ENCODE assay signal across 18 cellular contexts in genomic region chr2:213627054-213627710, GRCh38.
DNase-seq lines count a peak whose midpoint lies in the region; ATAC-seq and TF ChIP-seq lines count a peak whose summit lies in the region.
"Had no signal": no experiment of that assay in that cellular context is flagged by ENCODE, and none has a peak within 500 bp of the region (broad histone marks: within the 10 kb centered on the region; RNA-seq: fewer than 3 reads in every experiment).

No MANE protein-coding gene starts in this region.

- H3K27me3 Mint-ChIP-seq in neural progenitor cell (ENCODE audit: insufficient read depth, low read depth): no peaks in the 10 kb centered on the region
- no peaks in the 10 kb centered on the region for H3K27me3 Mint-ChIP-seq in Caco-2 (ENCODE audit: insufficient read depth, unreplicated experiment)
- H3K27me3 Mint-ChIP-seq: activated CD4-positive, alpha-beta memory T cell treated with anti-CD3 and anti-CD28 coated beads for 36 hours had no signal

- peaks cover 6% of the 10 kb centered on the region for H3K9me3 Mint-ChIP-seq in neural progenitor cell
- H3K9me3 Mint-ChIP-seq in Caco-2 (ENCODE audit: unreplicated experiment): peaks cover 35% of the 10 kb centered on the region
- H3K9me3 Mint-ChIP-seq: T-helper 1 cell treated with Interleukin-12 subunit alpha and Interleukin-12 subunit beta and Interleukin-4 antibody, amounts not matched to agents 30 μg/mL and 1 μg/mL, for 36 hours had no signal

- no peaks in the 10 kb centered on the region for H3F3A ChIP-seq in neural progenitor cell (ENCODE audit: low read depth)

- no peaks in the 10 kb centered on the region for H3K36me3 Mint-ChIP-seq in neural progenitor cell
- H3K36me3 Mint-ChIP-seq in Caco-2 (ENCODE audit: insufficient read depth, unreplicated experiment): no peaks in the 10 kb centered on the region
- H3K36me3 Mint-ChIP-seq: activated CD4-positive, alpha-beta memory T cell treated with anti-CD3 and anti-CD28 coated beads for 36 hours had no signal

- no TSS peak for BruUV-seq in Caco-2 (replicated peaks; lab: Mats Ljungman, UMichigan)

- no peak overlapping the region for H3K27ac ChIP-seq in neural progenitor cell

- H3K4me3 ChIP-seq in neural progenitor cell (no peak overlapping the region), Caco-2 (ENCODE audit: low read depth, low read length) (no peak overlapping the region)
- H3K4me3 ChIP-seq: mucosa of descending colon had no signal

- DNase-seq in neural progenitor cell (ENCODE audit: low spot score): no peak
- DNase-seq in cerebellar cortex (ENCODE audit: low spot score): no peak
- DNase-seq in Caco-2: no peak
- no peak for DNase-seq in NCI-H1417 treated with DMSO at 0.1 percent for 48 hours (lab: John Stamatoyannopoulos, UW)
- DNase-seq: activated CD4-positive, alpha-beta memory T cell treated with anti-CD3 and anti-CD28 coated beads for 36 hours; activated naive CD4-positive, alpha-beta T cell treated with Interleukin-2 at 50 U/mL for 16 hours; central memory CD4-positive, alpha-beta T cell; DMS 273 treated with DMSO at 0.1 percent for 48 hours; KG1; mucosa of descending colon; NCI-H2171; substantia nigra had no signal

- H3K4me3 Mint-ChIP-seq in neural progenitor cell (no peak overlapping the region), Caco-2 (ENCODE audit: unreplicated experiment) (no peak overlapping the region)
- H3K4me3 Mint-ChIP-seq: activated CD4-positive, alpha-beta memory T cell treated with anti-CD3 and anti-CD28 coated beads for 36 hours; T-helper 1 cell treated with Interleukin-12 subunit alpha and Interleukin-12 subunit beta and Interleukin-4 antibody, amounts not matched to agents 30 μg/mL and 1 μg/mL, for 36 hours had no signal

- H3K27me3 ChIP-seq in neural progenitor cell: no peaks in the 10 kb centered on the region
- no peaks in the 10 kb centered on the region for H3K27me3 ChIP-seq in Caco-2 (replicated peaks; ENCODE audit: control insufficient read depth, insufficient read depth, low read length)

- H3K4me1 Mint-ChIP-seq in neural progenitor cell (no peaks in the 10 kb centered on the region), Caco-2 (ENCODE audit: low read depth, unreplicated experiment) (no peaks in the 10 kb centered on the region)

- no peaks in the 10 kb centered on the region for H3K79me2 ChIP-seq in neural progenitor cell (ENCODE audit: low read depth)

- H2AFZ ChIP-seq in neural progenitor cell (replicated peaks): no peak overlapping the region

- no peaks in the 10 kb centered on the region for H3K9me3 ChIP-seq in neural progenitor cell (ENCODE audit: low read depth)
- H3K9me3 ChIP-seq in Caco-2: peaks cover 3% of the 10 kb centered on the region; the same call in 1 of the 2 replicates
- H3K9me3 ChIP-seq: mucosa of descending colon had no signal

- no peak overlapping the region for H3K4me2 ChIP-seq in neural progenitor cell

- no peaks in the 10 kb centered on the region for H4K20me1 ChIP-seq in neural progenitor cell (ENCODE audit: low read depth)

- no peak overlapping the region for H3K9ac ChIP-seq in neural progenitor cell

- ATAC-seq in GM18520 (IDR thresholded peaks at IDR 0.05; ENCODE audit: unreplicated experiment) (peak; percentile 44), GM21529 (IDR thresholded peaks at IDR 0.05; ENCODE audit: unreplicated experiment) (peak; percentile 67), HG03196 (IDR thresholded peaks at IDR 0.05; ENCODE audit: unreplicated experiment) (peak; percentile 41)
- ATAC-seq: esophagus mucosa, mucosa of descending colon, Panc1 had no signal

- no peaks in the 10 kb centered on the region for H3K36me3 ChIP-seq in neural progenitor cell
- H3K36me3 ChIP-seq in Caco-2 (ENCODE audit: control insufficient read depth, insufficient read depth, low read length): no peaks in the 10 kb centered on the region

- intact Hi-C loops in Caco-2 (cut with micrococcal nuclease; ENCODE audit: unreplicated experiment): no loop called here

- POLR2A ChIA-PET in Caco-2 (lab: Charles Lee): no interaction called here

- TF ChIP-seq CTCF in neural progenitor cell (IDR thresholded peaks at IDR 0.05) (peak; percentile 6), Caco-2 (IDR thresholded peaks at IDR 0.05; ENCODE audit: insufficient read depth in 1 of 2, low read depth in 1 of 2, low read length in 1 of 2, severe bottlenecking in 1 of 2, unreplicated experiment in 1 of 2) (no peak)

- CTCF ChIA-PET in Caco-2 (lab: Charles Lee): no interaction called here

- H3K27ac Mint-ChIP-seq in neural progenitor cell (no peak overlapping the region), Caco-2 (ENCODE audit: unreplicated experiment) (no peak overlapping the region)
- H3K27ac Mint-ChIP-seq: activated CD4-positive, alpha-beta memory T cell treated with anti-CD3 and anti-CD28 coated beads for 36 hours; T-helper 1 cell treated with Interleukin-12 subunit alpha and Interleukin-12 subunit beta and Interleukin-4 antibody, amounts not matched to agents 30 μg/mL and 1 μg/mL, for 36 hours had no signal

- H3K4me1 ChIP-seq in neural progenitor cell (no peaks in the 10 kb centered on the region), Caco-2 (no peaks in the 10 kb centered on the region)
